ENCODE assay signal across 14 cellular contexts in the genomic region with DNA sequence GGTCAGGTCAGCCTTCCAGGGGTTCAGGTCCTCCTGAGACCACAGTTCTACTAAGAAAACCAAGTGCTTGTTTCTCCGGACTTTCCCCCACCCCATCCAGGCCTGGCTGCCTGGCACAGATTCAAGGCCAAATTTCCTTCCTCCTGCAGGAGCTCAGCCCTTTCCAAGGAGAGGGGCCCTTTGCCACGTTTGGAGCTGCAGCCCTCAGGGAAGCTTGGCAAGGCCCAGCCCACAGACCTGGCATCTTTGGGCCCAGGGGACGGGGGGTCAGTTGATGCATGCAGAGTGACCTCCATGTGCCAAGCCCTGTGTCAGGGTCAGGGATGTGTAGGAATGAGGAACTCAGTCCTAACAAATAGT.
DNase-seq lines count a peak whose midpoint lies in the region; ATAC-seq and TF ChIP-seq lines count a peak whose summit lies in the region.
"Had no signal": no experiment of that assay in that cellular context is flagged by ENCODE, and none has a peak within 500 bp of the region (broad histone marks: within the 10 kb centered on the region; RNA-seq: fewer than 3 reads in every experiment).

No MANE protein-coding gene starts in this region.

- H3K4me1 Mint-ChIP-seq in brain: peaks cover 44% of the 10 kb centered on the region
- H3K4me1 Mint-ChIP-seq in stimulated activated effector memory CD8-positive, alpha-beta T cell treated with anti-CD3 and anti-CD28 coated beads, Interleukin-12 subunit alpha, Interleukin-12 subunit beta, amount 100 ng/mL, for 72 hours: peaks cover 5% of the 10 kb centered on the region
- H3K4me1 Mint-ChIP-seq: activated CD4-positive, alpha-beta memory T cell treated with anti-CD3 and anti-CD28 coated beads, Interleukin-2, amount 10 ng/mL, durations not matched to agents 7 days and 5 days; B cell had no signal

- H3K9ac ChIP-seq in BLaER1 treated with 17β-estradiol and CSF1 and Interleukin-3, amounts not matched to agents 10 nM and 100 nM: no peak overlapping the region
- H3K9ac ChIP-seq in skeletal muscle tissue (ENCODE audit: low read depth in 1 of 3, low read length in 3 of 3): peak overlapping the region; percentile 94 to 100 (median 99)

- H3K36me3 ChIP-seq in BLaER1 treated with 17β-estradiol and CSF1 and Interleukin-3, amounts not matched to agents 10 nM and 100 nM: no peaks in the 10 kb centered on the region
- H3K36me3 ChIP-seq in right atrium auricular region: no peaks in the 10 kb centered on the region
- H3K36me3 ChIP-seq in skeletal muscle tissue (ENCODE audit: control insufficient read depth in 3 of 3, insufficient read depth in 3 of 3, low read length in 3 of 3): peaks cover 0 to 5% (median 4%) of the 10 kb centered on the region in 3 donors
- H3K36me3 ChIP-seq in effector memory CD4-positive, alpha-beta T cell (ENCODE audit: control insufficient read depth, insufficient read depth, low read length): no peaks in the 10 kb centered on the region
- H3K36me3 ChIP-seq: neutrophil, SJCRH30 had no signal

- no peaks in the 10 kb centered on the region for H3K36me3 Mint-ChIP-seq in brain
- no peaks in the 10 kb centered on the region for H3K36me3 Mint-ChIP-seq in stimulated activated effector memory CD8-positive, alpha-beta T cell treated with anti-CD3 and anti-CD28 coated beads, Interleukin-12 subunit alpha, Interleukin-12 subunit beta, amount 100 ng/mL, for 72 hours

- H4K20me1 ChIP-seq in BLaER1 treated with 17β-estradiol and CSF1 and Interleukin-3, amounts not matched to agents 10 nM and 100 nM: peaks cover 0 to 18% (median 0%) of the 10 kb centered on the region in 11 experiments; a peak in 2 of 22 replicates

- peaks cover 6% of the 10 kb centered on the region for H3K27me3 Mint-ChIP-seq in brain
- H3K27me3 Mint-ChIP-seq: activated CD4-positive, alpha-beta memory T cell treated with anti-CD3 and anti-CD28 coated beads, Interleukin-2, amount 10 ng/mL, durations not matched to agents 7 days and 5 days had no signal

- peak overlapping the region; percentile 60 to 90 (median 77) for H3K4me3 Mint-ChIP-seq in brain
- no peak overlapping the region for H3K4me3 Mint-ChIP-seq in stimulated activated effector memory CD8-positive, alpha-beta T cell treated with anti-CD3 and anti-CD28 coated beads, Interleukin-12 subunit alpha, Interleukin-12 subunit beta, amount 100 ng/mL, for 72 hours
- H3K4me3 Mint-ChIP-seq: activated CD4-positive, alpha-beta memory T cell treated with anti-CD3 and anti-CD28 coated beads, Interleukin-2, amount 10 ng/mL, durations not matched to agents 7 days and 5 days; B cell had no signal

- no peak overlapping the region for H3K4me3 ChIP-seq in BLaER1 treated with 17β-estradiol and CSF1 and Interleukin-3, amounts not matched to agents 10 nM and 100 nM
- H3K4me3 ChIP-seq in right atrium auricular region: peak overlapping the region; percentile 36 to 49
- peak overlapping the region; percentile 74 to 92 (median 86) for H3K4me3 ChIP-seq in skeletal muscle tissue (ENCODE audit: low read length in 3 of 3)
- H3K4me3 ChIP-seq in effector memory CD4-positive, alpha-beta T cell (ENCODE audit: insufficient read depth, low read depth, low read length, poor library complexity, severe bottlenecking): no peak overlapping the region
- H3K4me3 ChIP-seq: SJCRH30 had no signal

- DNase-seq in right atrium auricular region (ENCODE audit: low spot score) (no peak), NCI-H1694 treated with DMSO at 0.1 percent for 48 hours (lab: John Stamatoyannopoulos, UW) (no peak)
- DNase-seq in effector memory CD4-positive, alpha-beta T cell: no peak
- no peak for DNase-seq in stimulated activated effector memory CD8-positive, alpha-beta T cell treated with anti-CD3 and anti-CD28 coated beads, Interleukin-12 subunit alpha, Interleukin-12 subunit beta, amount 100 ng/mL, for 72 hours (ENCODE audit: low spot score in 2 of 2)
- DNase-seq: activated CD4-positive, alpha-beta memory T cell treated with anti-CD3 and anti-CD28 coated beads, Interleukin-2, amount 10 ng/mL, durations not matched to agents 7 days and 5 days; DND-41; SJCRH30 had no signal

- H3K4me2 ChIP-seq in BLaER1 treated with 17β-estradiol and CSF1 and Interleukin-3, amounts not matched to agents 10 nM and 100 nM: peak overlapping the region; percentile 45 to 93 (median 78); a peak in 21 of 22 replicates

- ATAC-seq in GM21447 (IDR thresholded peaks at IDR 0.05; ENCODE audit: unreplicated experiment): no peak
- ATAC-seq in stimulated activated effector memory CD8-positive, alpha-beta T cell treated with anti-CD3 and anti-CD28 coated beads, Interleukin-12 subunit alpha, Interleukin-12 subunit beta, amount 100 ng/mL, for 72 hours: no peak

- H3K27ac Mint-ChIP-seq in brain: peak overlapping the region; percentile 92 to 98 (median 97)
- no peak overlapping the region for H3K27ac Mint-ChIP-seq in stimulated activated effector memory CD8-positive, alpha-beta T cell treated with anti-CD3 and anti-CD28 coated beads, Interleukin-12 subunit alpha, Interleukin-12 subunit beta, amount 100 ng/mL, for 72 hours
- H3K27ac Mint-ChIP-seq: activated CD4-positive, alpha-beta memory T cell treated with anti-CD3 and anti-CD28 coated beads, Interleukin-2, amount 10 ng/mL, durations not matched to agents 7 days and 5 days; activated T-helper 2 cell treated with anti-CD3 and anti-CD28 coated beads, Interferon-gamma antibody, Interleukin-2, Interleukin-4, amounts not matched to agents 10 μg/mL and 5 μg/mL and 100 μg/mL, durations not matched to agents 14 hours and 24 hours and 36 hours; B cell had no signal

- no peaks in the 10 kb centered on the region for H3K9me3 ChIP-seq in BLaER1 treated with 17β-estradiol and CSF1 and Interleukin-3, amounts not matched to agents 10 nM and 100 nM (replicated peaks in 1 of 11)
- H3K9me3 ChIP-seq in right atrium auricular region (no peaks in the 10 kb centered on the region), skeletal muscle tissue (ENCODE audit: control insufficient read depth in 3 of 3, low read length in 3 of 3) (no peaks in the 10 kb centered on the region)
- H3K9me3 ChIP-seq in effector memory CD4-positive, alpha-beta T cell (ENCODE audit: control insufficient read depth, low read length): no peaks in the 10 kb centered on the region
- H3K9me3 ChIP-seq: neutrophil, SJCRH30 had no signal

- H3K27ac ChIP-seq in BLaER1 treated with 17β-estradiol and CSF1 and Interleukin-3, amounts not matched to agents 10 nM and 100 nM: no peak overlapping the region
- peak overlapping the region; percentile 78 to 84 for H3K27ac ChIP-seq in right atrium auricular region
- peak overlapping the region; percentile 98 for H3K27ac ChIP-seq in skeletal muscle tissue (ENCODE audit: low read depth, low read length)
- H3K27ac ChIP-seq in effector memory CD4-positive, alpha-beta T cell (ENCODE audit: insufficient read depth, low read length, poor library complexity, severe bottlenecking): no peak overlapping the region
- H3K27ac ChIP-seq: neutrophil, SJCRH30 had no signal

- peaks cover 0 to 11% (median 0%) of the 10 kb centered on the region in 11 experiments; a peak in 1 of 22 replicates for H3K27me3 ChIP-seq in BLaER1 treated with 17β-estradiol and CSF1 and Interleukin-3, amounts not matched to agents 10 nM and 100 nM
- H3K27me3 ChIP-seq in right atrium auricular region (no peaks in the 10 kb centered on the region), skeletal muscle tissue (ENCODE audit: control insufficient read depth in 3 of 3, insufficient read depth in 3 of 3, low read length in 3 of 3) (no peaks in the 10 kb centered on the region)
- no peaks in the 10 kb centered on the region for H3K27me3 ChIP-seq in effector memory CD4-positive, alpha-beta T cell (replicated peaks; ENCODE audit: control insufficient read depth, insufficient read depth, low read length, poor library complexity, severe bottlenecking)

- peaks cover 33 to 50% (median 38%) of the 10 kb centered on the region in 10 experiments for H3K4me1 ChIP-seq in BLaER1 treated with 17β-estradiol and CSF1 and Interleukin-3, amounts not matched to agents 10 nM and 100 nM
- peaks cover 0 to 38% of the 10 kb centered on the region in 2 donors for H3K4me1 ChIP-seq in right atrium auricular region
- peaks cover 56 to 84% (median 75%) of the 10 kb centered on the region in 3 donors for H3K4me1 ChIP-seq in skeletal muscle tissue (ENCODE audit: control insufficient read depth in 3 of 3, insufficient read depth in 3 of 3, low read length in 3 of 3)
- H3K4me1 ChIP-seq in effector memory CD4-positive, alpha-beta T cell (ENCODE audit: control insufficient read depth, insufficient read depth, low read length, poor library complexity, severe bottlenecking): no peaks in the 10 kb centered on the region
- H3K4me1 ChIP-seq: SJCRH30 had no signal

- no peak for TF ChIP-seq CTCF in brain (conservative IDR thresholded peaks at IDR 0.05)
- no peak for TF ChIP-seq CTCF in right atrium auricular region (IDR thresholded peaks at IDR 0.05)

- peaks cover 0 to 4% (median 0%) of the 10 kb centered on the region in 5 experiments for H3K9me3 Mint-ChIP-seq in brain
- no peaks in the 10 kb centered on the region for H3K9me3 Mint-ChIP-seq in stimulated activated effector memory CD8-positive, alpha-beta T cell treated with anti-CD3 and anti-CD28 coated beads, Interleukin-12 subunit alpha, Interleukin-12 subunit beta, amount 100 ng/mL, for 72 hours
- H3K9me3 Mint-ChIP-seq: activated CD4-positive, alpha-beta memory T cell treated with anti-CD3 and anti-CD28 coated beads, Interleukin-2, amount 10 ng/mL, durations not matched to agents 7 days and 5 days; activated T-helper 2 cell treated with anti-CD3 and anti-CD28 coated beads, Interferon-gamma antibody, Interleukin-2, Interleukin-4, amounts not matched to agents 10 μg/mL and 5 μg/mL and 100 μg/mL, durations not matched to agents 14 hours and 24 hours and 36 hours had no signal

Comparison
In these comparisons a context has a peak if more than half of its experiments do, and no peak if none do; other contexts are left out.
1. H3K27ac ChIP-seq: peak in right atrium auricular region (2 of 2) and skeletal muscle tissue (single experiment); none in BLaER1 treated with 17β-estradiol and CSF1 and Interleukin-3, amounts not matched to agents 10 nM and 100 nM (0 of 11) and effector memory CD4-positive, alpha-beta T cell (single experiment).
2. H3K4me3 ChIP-seq: peak in right atrium auricular region (2 of 2) and skeletal muscle tissue (3 of 3); none in BLaER1 treated with 17β-estradiol and CSF1 and Interleukin-3, amounts not matched to agents 10 nM and 100 nM (0 of 10) and effector memory CD4-positive, alpha-beta T cell (single experiment).
3. H3K9ac ChIP-seq: peak in skeletal muscle tissue (3 of 3); none in BLaER1 treated with 17β-estradiol and CSF1 and Interleukin-3, amounts not matched to agents 10 nM and 100 nM (0 of 11).